Comparison of ENCODE assay signal across 16 cellular contexts in the genomic region with DNA sequence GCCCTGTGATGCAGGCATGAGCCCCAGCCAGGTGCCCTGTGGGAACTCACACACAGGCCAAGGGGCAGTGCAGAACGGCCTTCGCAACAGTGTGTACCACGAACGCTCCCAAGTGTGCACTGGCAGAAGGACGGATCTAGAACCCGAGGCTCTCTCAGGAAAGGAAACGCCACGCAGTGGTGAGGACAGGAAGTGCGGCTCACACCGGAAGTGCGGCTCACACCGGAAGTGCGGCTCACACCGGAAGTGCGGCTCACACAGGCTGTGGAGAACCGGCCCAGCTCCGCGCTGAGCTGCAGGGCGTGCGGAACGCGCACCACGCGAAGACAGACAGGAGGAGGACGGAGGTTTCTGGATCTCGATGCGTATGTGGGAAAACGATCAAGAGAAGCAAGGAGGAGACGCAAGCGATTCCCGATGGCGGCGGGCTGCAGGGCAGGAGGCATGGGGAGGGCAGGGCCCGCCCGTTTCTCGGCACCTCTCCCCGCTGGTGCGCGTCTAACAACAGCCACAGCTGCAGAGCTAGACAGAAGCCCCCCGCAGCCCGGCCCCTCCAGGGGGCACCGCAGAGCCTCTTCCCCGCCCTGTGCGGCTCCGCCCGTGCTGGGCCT. TPM values are rescaled to one million over a fixed set of nuclear protein-coding genes. Genes with fewer than 3 reads are reported as not detected.
DNase-seq lines count a peak whose midpoint lies in the region; ATAC-seq and TF ChIP-seq lines count a peak whose summit lies in the region.
"Had no signal": no experiment of that assay in that cellular context is flagged by ENCODE, and none has a peak within 500 bp of the region (broad histone marks: within the 10 kb centered on the region; RNA-seq: fewer than 3 reads in every experiment).

No MANE protein-coding gene starts in this region.

- WGBS in testis, 2 donors: 71 to 79% methylated on average over 43 to 46 of the region's 46 CpGs

- no peaks in the 10 kb centered on the region for H3K9me3 ChIP-seq in testis
- H3K9me3 ChIP-seq: neutrophil had no signal

- H3K36me3 ChIP-seq in testis (ENCODE audit: low read depth, missing control alignments): no peaks in the 10 kb centered on the region
- H3K36me3 ChIP-seq: neutrophil had no signal

- peak; percentile 19 for TF ChIP-seq CTCF in LNCaP clone FGC (IDR thresholded peaks at IDR 0.05; ENCODE audit: control insufficient read depth, extremely low read depth, insufficient read depth)
- TF ChIP-seq CTCF in chondrocyte (IDR thresholded peaks at IDR 0.05): no peak
- TF ChIP-seq CTCF in testis (IDR thresholded peaks at IDR 0.05): peak in 1 of 3 experiments; percentile 20
- no peak for TF ChIP-seq CTCF in GM10248 (IDR thresholded peaks at IDR 0.05; ENCODE audit: control extremely low read depth, extremely low read depth, low read depth, missing control alignments)

- ATAC-seq in naive thymus-derived CD8-positive, alpha-beta T cell: no peak
- no peak for ATAC-seq in GM18511 (IDR thresholded peaks at IDR 0.05; ENCODE audit: unreplicated experiment)
- ATAC-seq: left lobe of liver had no signal

- H3K27me3 ChIP-seq in testis: no peaks in the 10 kb centered on the region

- H3K27me3 Mint-ChIP-seq in activated naive CD4-positive, alpha-beta T cell treated with anti-CD3 and anti-CD28 coated beads for 36 hours (ENCODE audit: low read depth): peaks cover 6% of the 10 kb centered on the region
- H3K27me3 Mint-ChIP-seq in chondrocyte (ENCODE audit: low read depth): peaks cover 24% of the 10 kb centered on the region
- peaks cover 8 to 36% (median 14%) of the 10 kb centered on the region in 5 donors for H3K27me3 Mint-ChIP-seq in naive thymus-derived CD8-positive, alpha-beta T cell

- no peak overlapping the region for H3K27ac Mint-ChIP-seq in activated naive CD4-positive, alpha-beta T cell treated with anti-CD3 and anti-CD28 coated beads for 36 hours
- H3K27ac Mint-ChIP-seq in chondrocyte (ENCODE audit: unreplicated experiment): no peak overlapping the region
- peak overlapping the region in 1 of 10 donors; percentile 76 for H3K27ac Mint-ChIP-seq in naive thymus-derived CD8-positive, alpha-beta T cell

- peaks cover 4% of the 10 kb centered on the region for H3K4me1 ChIP-seq in testis

- POLR2A ChIA-PET in GM10248 (lab: Yijun Ruan, JAX): no interaction called here
- POLR2A ChIA-PET in naive thymus-derived CD8-positive, alpha-beta T cell (lab: Charles Lee): no interaction called here

- peaks cover 8% of the 10 kb centered on the region for H3K4me1 Mint-ChIP-seq in activated naive CD4-positive, alpha-beta T cell treated with anti-CD3 and anti-CD28 coated beads for 36 hours (ENCODE audit: low read depth)
- peaks cover 3% of the 10 kb centered on the region for H3K4me1 Mint-ChIP-seq in chondrocyte (ENCODE audit: low read depth)
- peaks cover 0 to 2% (median under 1%) of the 10 kb centered on the region in 4 donors for H3K4me1 Mint-ChIP-seq in naive thymus-derived CD8-positive, alpha-beta T cell

- H3K4me3 ChIP-seq in LNCaP clone FGC (ENCODE audit: low read depth, low read length): no peak overlapping the region
- H3K4me3 ChIP-seq in testis: peak overlapping the region; percentile 29 to 35

- H3K27ac ChIP-seq in testis: peak overlapping the region in 1 of 2 donors; percentile 30
- H3K27ac ChIP-seq: neutrophil had no signal

- no peak for TF ChIP-seq POLR2A in testis (IDR thresholded peaks at IDR 0.05)

- DNase-seq in activated naive CD4-positive, alpha-beta T cell treated with anti-CD3 and anti-CD28 coated beads for 36 hours: peak; percentile 41
- DNase-seq in activated naive CD4-positive, alpha-beta T cell treated with anti-CD3 and anti-CD28 coated beads, Interleukin-2, amount 50 U/mL, for 16 hours: no peak
- no peak for DNase-seq in LNCaP clone FGC (ENCODE audit: low read depth)
- peak; percentile 86 for DNase-seq in chondrocyte (ENCODE audit: low spot score)
- DNase-seq in testis: peak; percentile 31
- no peak for DNase-seq in GM10248 (ENCODE audit: extremely low spot score)
- DNase-seq in naive thymus-derived CD8-positive, alpha-beta T cell: no peak
- DNase-seq: CD4-positive, CD25-positive, alpha-beta regulatory T cell; cortex of kidney; foreskin melanocyte; NCI-H187 had no signal

- peaks cover 14% of the 10 kb centered on the region for H3K9me3 Mint-ChIP-seq in activated naive CD4-positive, alpha-beta T cell treated with anti-CD3 and anti-CD28 coated beads for 36 hours
- peaks cover 7% of the 10 kb centered on the region for H3K9me3 Mint-ChIP-seq in chondrocyte (ENCODE audit: low read depth)
- peaks cover 0 to 11% (median 2%) of the 10 kb centered on the region in 9 donors for H3K9me3 Mint-ChIP-seq in naive thymus-derived CD8-positive, alpha-beta T cell

- peaks cover 1% of the 10 kb centered on the region for H3K36me3 Mint-ChIP-seq in activated naive CD4-positive, alpha-beta T cell treated with anti-CD3 and anti-CD28 coated beads for 36 hours (ENCODE audit: low read depth)
- no peaks in the 10 kb centered on the region for H3K36me3 Mint-ChIP-seq in chondrocyte (ENCODE audit: low read depth)
- H3K36me3 Mint-ChIP-seq in naive thymus-derived CD8-positive, alpha-beta T cell: peaks cover 0 to 10% (median 4%) of the 10 kb centered on the region in 3 donors
- H3K36me3 Mint-ChIP-seq: CD4-positive, CD25-positive, alpha-beta regulatory T cell had no signal

- CTCF ChIA-PET in activated naive CD4-positive, alpha-beta T cell treated with anti-CD3 and anti-CD28 coated beads for 36 hours (lab: Charles Lee): interaction anchor here (1.3 to 1.6 kb wide), 3 partner anchors 10 to 89 kb away, joined by 3 to 7 read pairs (median 6); no protein-coding TSS in a partner anchor
- CTCF ChIA-PET in GM10248 (lab: Yijun Ruan, JAX): no interaction called here

- intact Hi-C loops in activated naive CD4-positive, alpha-beta T cell treated with anti-CD3 and anti-CD28 coated beads for 36 hours (cut with micrococcal nuclease): loop anchor here (10.0 kb wide), 1 partner anchor 210 kb away; no protein-coding TSS in a partner anchor
- intact Hi-C loops in testis (cut with DNase I; ENCODE audit: low total_unique reads): no loop called here

- no peak overlapping the region for H3K4me3 Mint-ChIP-seq in activated naive CD4-positive, alpha-beta T cell treated with anti-CD3 and anti-CD28 coated beads for 36 hours
- no peak overlapping the region for H3K4me3 Mint-ChIP-seq in chondrocyte (ENCODE audit: unreplicated experiment)
- H3K4me3 Mint-ChIP-seq in naive thymus-derived CD8-positive, alpha-beta T cell: no peak overlapping the region
- H3K4me3 Mint-ChIP-seq: CD4-positive, CD25-positive, alpha-beta regulatory T cell had no signal

RNA-seq across cellular contexts. Expression of gene TMEM52, which starts 35.9 kb away (rescaled TPM):
- total RNA-seq in activated naive CD4-positive, alpha-beta T cell treated with anti-CD3 and anti-CD28 coated beads for 36 hours: under 1 TPM in 1 of 2 experiments, not detected in 1; 0.99 TPM
- total RNA-seq in chondrocyte (0.67 to 0.90 TPM (median 0.68 TPM) in 3 replicates), testis (100 to 1,000 TPM in 1 of 2 donors, 10 to 100 TPM in 1; 74.0 to 143 TPM)
- polyA plus RNA-seq in testis (ENCODE audit: insufficient read depth, low read depth, low replicate concordance): 40.8 TPM
- 1 to 10 TPM in 1 of 2 experiments, not detected in 1; 1.0 TPM for total RNA-seq in naive thymus-derived CD8-positive, alpha-beta T cell
- polyA plus RNA-seq in naive thymus-derived CD8-positive, alpha-beta T cell: under 1 TPM in 2 of 3 donors, not detected in 1; 0.20 to 0.53 TPM
- total RNA-seq: T-helper 2 cell treated with Interferon-gamma antibody and Interleukin-4, amounts not matched to agents 100 ng/mL and 5 ng/mL, for 36 hours had no signal

RNA-seq across cellular contexts. Expression of gene CALML6, which starts 39.9 kb away (rescaled TPM):
- under 1 TPM; 0.41 to 0.86 TPM for total RNA-seq in activated naive CD4-positive, alpha-beta T cell treated with anti-CD3 and anti-CD28 coated beads for 36 hours
- total RNA-seq in chondrocyte: 2.1 to 2.3 TPM (median 2.1 TPM) in 3 replicates
- 1 to 10 TPM; 1.2 to 2.1 TPM for total RNA-seq in testis
- polyA plus RNA-seq in testis (ENCODE audit: insufficient read depth, low read depth, low replicate concordance): 0.96 TPM
- 1 to 10 TPM; 1.4 to 1.6 TPM for total RNA-seq in naive thymus-derived CD8-positive, alpha-beta T cell
- polyA plus RNA-seq in naive thymus-derived CD8-positive, alpha-beta T cell: not detected
- total RNA-seq: CD4-positive, CD25-positive, alpha-beta regulatory T cell; HT1080 had no signal
- polyA plus RNA-seq: CD4-positive, CD25-positive, alpha-beta regulatory T cell had no signal

RNA-seq across cellular contexts. Expression of gene CFAP74, which starts 48.6 kb away (rescaled TPM):
- not detected for total RNA-seq in activated naive CD4-positive, alpha-beta T cell treated with anti-CD3 and anti-CD28 coated beads for 36 hours
- total RNA-seq in chondrocyte (not detected in 3 replicates), testis (10 to 100 TPM; 16.4 to 25.5 TPM)
- 24.9 TPM for polyA plus RNA-seq in testis (ENCODE audit: insufficient read depth, low read depth, low replicate concordance)
- not detected for total RNA-seq in naive thymus-derived CD8-positive, alpha-beta T cell
- not detected for polyA plus RNA-seq in naive thymus-derived CD8-positive, alpha-beta T cell
- total RNA-seq: CD4-positive, CD25-positive, alpha-beta regulatory T cell; HT1080; T-helper 2 cell treated with Interferon-gamma antibody and Interleukin-4, amounts not matched to agents 100 ng/mL and 5 ng/mL, for 36 hours had no signal
- polyA plus RNA-seq: CD4-positive, CD25-positive, alpha-beta regulatory T cell had no signal

Comparison
In these comparisons a context has a peak if more than half of its experiments do, and no peak if none do; other contexts are left out.
1. DNase-seq: peak in activated naive CD4-positive, alpha-beta T cell treated with anti-CD3 and anti-CD28 coated beads for 36 hours (single experiment), chondrocyte (single experiment) and testis (single experiment); none in activated naive CD4-positive, alpha-beta T cell treated with anti-CD3 and anti-CD28 coated beads, Interleukin-2, amount 50 U/mL, for 16 hours (single experiment), LNCaP clone FGC (single experiment), GM10248 (single experiment) and naive thymus-derived CD8-positive, alpha-beta T cell (0 of 10).
2. RNA of gene TMEM52, which starts 35.9 kb away (total RNA-seq): 74.0 to 143 TPM in testis; 1.0 TPM in naive thymus-derived CD8-positive, alpha-beta T cell, 0.99 TPM in activated naive CD4-positive, alpha-beta T cell treated with anti-CD3 and anti-CD28 coated beads for 36 hours and 0.67 to 0.90 TPM in chondrocyte; every median in the first group is over 10 times any median in the second.
3. RNA of gene CFAP74, which starts 48.6 kb away (total RNA-seq): 16.4 to 25.5 TPM in testis; not detected in activated naive CD4-positive, alpha-beta T cell treated with anti-CD3 and anti-CD28 coated beads for 36 hours, not detected in chondrocyte and not detected in naive thymus-derived CD8-positive, alpha-beta T cell; every median in the first group is over 10 times any median in the second.